10 cellular contexts compared by ENCODE assay signal in the genomic region with DNA sequence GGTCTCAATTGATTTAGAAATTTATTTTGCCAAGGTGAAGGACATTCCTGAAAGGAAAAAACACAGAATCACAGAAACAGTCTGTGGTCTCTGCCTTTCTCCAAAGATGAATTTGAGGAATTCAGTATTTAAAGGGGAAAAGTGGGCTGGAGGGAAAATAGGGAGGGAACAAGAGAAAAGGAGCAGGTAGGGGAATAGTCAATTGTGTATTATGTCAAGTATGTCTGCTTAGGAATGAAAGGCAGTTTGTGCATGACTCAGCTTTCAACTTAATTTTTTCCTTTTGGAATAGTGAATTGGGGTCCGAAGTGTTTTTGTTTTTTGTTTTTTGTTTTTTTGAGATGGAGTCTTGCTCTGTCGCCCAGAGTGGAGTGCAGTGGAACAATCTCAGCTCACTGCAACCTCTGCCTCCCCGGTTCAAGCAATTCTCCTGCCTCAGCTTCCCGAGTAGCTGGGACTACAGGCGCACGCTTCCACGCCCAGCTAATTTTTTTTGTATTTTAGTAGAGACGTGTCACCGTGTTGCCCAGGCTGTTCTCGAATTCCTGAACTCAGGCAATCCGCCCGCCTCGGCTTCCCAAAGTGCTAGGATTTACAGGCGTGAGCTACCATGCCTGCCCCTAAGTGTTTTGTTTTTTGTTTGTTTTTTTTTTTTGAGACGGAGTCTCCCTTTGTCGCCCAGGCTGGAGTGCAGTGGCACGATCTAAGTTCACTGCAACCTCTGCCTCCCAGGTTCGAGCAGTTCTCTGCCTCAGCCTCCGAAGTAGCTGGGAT.
DNase-seq lines count a peak whose midpoint lies in the region; ATAC-seq and TF ChIP-seq lines count a peak whose summit lies in the region.
"Had no signal": no experiment of that assay in that cellular context is flagged by ENCODE, and none has a peak within 500 bp of the region (broad histone marks: within the 10 kb centered on the region; RNA-seq: fewer than 3 reads in every experiment).

No MANE protein-coding gene starts in this region.

- H3K36me3 ChIP-seq in OCI-LY1 (ENCODE audit: insufficient read depth, low read length) (no peaks in the 10 kb centered on the region), psoas muscle (ENCODE audit: insufficient read depth in 1 of 2, low read depth in 1 of 2) (no peaks in the 10 kb centered on the region)
- H3K36me3 ChIP-seq: cardiac muscle cell had no signal

- intact Hi-C loops in activated CD4-positive, alpha-beta T cell treated with anti-CD3 and anti-CD28 coated beads, Interleukin-2, amount 10 ng/mL, durations not matched to agents 24 days and 14 days (cut with micrococcal nuclease), result no loop called here
- intact Hi-C loops in dendritic cell treated with granulocyte-macrophage colony-stimulating factor and Interleukin-4, amounts not matched to agents 40 ng/mL and 50 ng/mL, for 4 days (cut with micrococcal nuclease), result no loop called here
- intact Hi-C loops in psoas muscle (cut with DNase I), result loop anchor here (5.0 to 10.0 kb wide), 2 partner anchors 62 to 266 kb away; no protein-coding TSS in a partner anchor

- H3K27me3 Mint-ChIP-seq in activated CD4-positive, alpha-beta T cell treated with anti-CD3 and anti-CD28 coated beads, Interleukin-2, amount 10 ng/mL, durations not matched to agents 24 days and 14 days, result peaks cover 7% of the 10 kb centered on the region
- H3K27me3 Mint-ChIP-seq in dendritic cell treated with granulocyte-macrophage colony-stimulating factor and Interleukin-4, amounts not matched to agents 40 ng/mL and 50 ng/mL, for 4 days, result no peaks in the 10 kb centered on the region

- no peaks in the 10 kb centered on the region for H3F3A ChIP-seq in OCI-LY1 (ENCODE audit: insufficient read depth, low read length)

- no peak overlapping the region for H3K27ac ChIP-seq in OCI-LY1 (ENCODE audit: low read depth, low read length, poor library complexity, severe bottlenecking)
- peak overlapping the region; percentile 99 for H3K27ac ChIP-seq in psoas muscle
- H3K27ac ChIP-seq in substantia nigra (ENCODE audit: low read depth, low read length, poor library complexity, severe bottlenecking), result no peak overlapping the region
- H3K27ac ChIP-seq: cardiac muscle cell had no signal

- H3K4me1 ChIP-seq in OCI-LY1 (ENCODE audit: insufficient read depth, low read length, severe bottlenecking) (peaks cover 22% of the 10 kb centered on the region), psoas muscle (peaks cover 27% of the 10 kb centered on the region)

- H3K4me3 ChIP-seq in OCI-LY1 (ENCODE audit: low read depth, low read length, poor library complexity, severe bottlenecking), result no peak overlapping the region
- H3K4me3 ChIP-seq in psoas muscle, result peak overlapping the region; percentile 97
- H3K4me3 ChIP-seq: cardiac muscle cell had no signal

- H2AFZ ChIP-seq in OCI-LY1 (ENCODE audit: low read length), result no peak overlapping the region

- ATAC-seq in psoas muscle, result no peak

- DNase-seq in activated CD4-positive, alpha-beta T cell treated with anti-CD3 and anti-CD28 coated beads, Interleukin-2, amount 10 ng/mL, durations not matched to agents 24 days and 14 days, result no peak
- DNase-seq in activated CD4-positive, alpha-beta T cell treated with anti-CD3 and anti-CD28 coated beads for 1 hour, result no peak
- DNase-seq in psoas muscle, result no peak
- DNase-seq in DMS153 treated with DMSO at 0.1 percent for 48 hours (lab: John Stamatoyannopoulos, UW; ENCODE audit: unreplicated experiment), result no peak
- DNase-seq in NCI-H1694 (lab: John Stamatoyannopoulos, UW), result no peak
- no peak for DNase-seq in substantia nigra (lab: John Stamatoyannopoulos, UW)
- DNase-seq: NCI-H187 had no signal

- H3K9me2 ChIP-seq in OCI-LY1 (ENCODE audit: low read depth, low read length), result no peaks in the 10 kb centered on the region

- TF ChIP-seq CTCF in OCI-LY1 (IDR thresholded peaks at IDR 0.05; ENCODE audit: low read length) (no peak), psoas muscle (IDR thresholded peaks at IDR 0.05) (no peak)

- H3K4me1 Mint-ChIP-seq in activated CD4-positive, alpha-beta T cell treated with anti-CD3 and anti-CD28 coated beads, Interleukin-2, amount 10 ng/mL, durations not matched to agents 24 days and 14 days, result peaks cover 18% of the 10 kb centered on the region
- H3K4me1 Mint-ChIP-seq in dendritic cell treated with granulocyte-macrophage colony-stimulating factor and Interleukin-4, amounts not matched to agents 40 ng/mL and 50 ng/mL, for 4 days (ENCODE audit: low read depth), result peaks cover 22% of the 10 kb centered on the region

- H3K79me2 ChIP-seq in OCI-LY1 (ENCODE audit: insufficient read depth, low read length), result peaks cover 19% of the 10 kb centered on the region

- no peaks in the 10 kb centered on the region for H4K20me1 ChIP-seq in OCI-LY1 (ENCODE audit: insufficient read depth, low read length)

- peak overlapping the region; percentile 71; the same call in 1 of the 2 replicates for H3K9ac ChIP-seq in OCI-LY1 (ENCODE audit: low read length)

- WGBS in psoas muscle, 3 donors, result 91 to 93% (median 91%) methylated on average over 19 of the region's 19 CpGs

- H3K27ac Mint-ChIP-seq in activated CD4-positive, alpha-beta T cell treated with anti-CD3 and anti-CD28 coated beads, Interleukin-2, amount 10 ng/mL, durations not matched to agents 24 days and 14 days, result peak overlapping the region; percentile 32
- H3K27ac Mint-ChIP-seq in dendritic cell treated with granulocyte-macrophage colony-stimulating factor and Interleukin-4, amounts not matched to agents 40 ng/mL and 50 ng/mL, for 4 days, result peak overlapping the region; percentile 92

- peak overlapping the region; percentile 95 for H3K4me3 Mint-ChIP-seq in activated CD4-positive, alpha-beta T cell treated with anti-CD3 and anti-CD28 coated beads, Interleukin-2, amount 10 ng/mL, durations not matched to agents 24 days and 14 days
- no peak overlapping the region for H3K4me3 Mint-ChIP-seq in dendritic cell treated with granulocyte-macrophage colony-stimulating factor and Interleukin-4, amounts not matched to agents 40 ng/mL and 50 ng/mL, for 4 days

- no peaks in the 10 kb centered on the region for H3K9me3 Mint-ChIP-seq in activated CD4-positive, alpha-beta T cell treated with anti-CD3 and anti-CD28 coated beads, Interleukin-2, amount 10 ng/mL, durations not matched to agents 24 days and 14 days
- H3K9me3 Mint-ChIP-seq in dendritic cell treated with granulocyte-macrophage colony-stimulating factor and Interleukin-4, amounts not matched to agents 40 ng/mL and 50 ng/mL, for 4 days, result no peaks in the 10 kb centered on the region

- H3K9me3 ChIP-seq in OCI-LY1 (ENCODE audit: low read length), result no peaks in the 10 kb centered on the region
- no peaks in the 10 kb centered on the region for H3K9me3 ChIP-seq in psoas muscle

- H3K27me3 ChIP-seq in OCI-LY1 (ENCODE audit: insufficient read depth, low read length) (no peaks in the 10 kb centered on the region), psoas muscle (ENCODE audit: insufficient read depth in 3 of 3, low read length in 2 of 3) (no peaks in the 10 kb centered on the region)
- H3K27me3 ChIP-seq: cardiac muscle cell had no signal

- H3K36me3 Mint-ChIP-seq in activated CD4-positive, alpha-beta T cell treated with anti-CD3 and anti-CD28 coated beads, Interleukin-2, amount 10 ng/mL, durations not matched to agents 24 days and 14 days (ENCODE audit: low read depth), result no peaks in the 10 kb centered on the region
- H3K36me3 Mint-ChIP-seq in dendritic cell treated with granulocyte-macrophage colony-stimulating factor and Interleukin-4, amounts not matched to agents 40 ng/mL and 50 ng/mL, for 4 days (ENCODE audit: low read depth), result peaks cover 14% of the 10 kb centered on the region

- H3K4me2 ChIP-seq in OCI-LY1 (ENCODE audit: low read length), result peak overlapping the region; percentile 62; the same call in 1 of the 2 replicates

Comparison
In these comparisons a context has a peak if more than half of its experiments do, and no peak if none do; other contexts are left out.
1. intact Hi-C loops: an anchor here in psoas muscle (5.0 to 10.0 kb wide); none called in activated CD4-positive, alpha-beta T cell treated with anti-CD3 and anti-CD28 coated beads, Interleukin-2, amount 10 ng/mL, durations not matched to agents 24 days and 14 days and dendritic cell treated with granulocyte-macrophage colony-stimulating factor and Interleukin-4, amounts not matched to agents 40 ng/mL and 50 ng/mL, for 4 days.